Comparison of ENCODE assay signal across 8 cellular contexts in genomic region chr1:153627797-153628626, GRCh38. TPM values are rescaled to one million over a fixed set of nuclear protein-coding genes. Genes with fewer than 3 reads are reported as not detected.
DNase-seq lines count a peak whose midpoint lies in the region; ATAC-seq and TF ChIP-seq lines count a peak whose summit lies in the region.

Gene S100A1, plus strand, starts transcription at chr1:153628434. Its CDS starts 2,088 bp downstream, at chr1:153630522.

- TF ChIP-seq RAD21 in Ishikawa (IDR thresholded peaks at IDR 0.05; ENCODE audit: low read depth): peak; percentile 12; the same call in 1 of the 2 replicates

- TF ChIP-seq EP300 in Ishikawa (IDR thresholded peaks at IDR 0.05; ENCODE audit: borderline replicate concordance) (no peak), stomach (IDR thresholded peaks at IDR 0.05) (no peak)

- H2AFZ ChIP-seq in mammary epithelial cell (ENCODE audit: low read depth, low read length): peak within 1 kb of the TSS; percentile 75

- H3K4me2 ChIP-seq in mammary epithelial cell (ENCODE audit: insufficient read depth, low read depth, low read length): peak within 1 kb of the TSS; percentile 78

- no peaks in the 10 kb centered on the region for H4K20me1 ChIP-seq in mammary epithelial cell (ENCODE audit: insufficient read depth, low read length)

- no peak for TF ChIP-seq POLR2A in stomach (IDR thresholded peaks at IDR 0.05)

- intact Hi-C loops in mammary epithelial cell (cut with micrococcal nuclease) (loop anchor here (1.0 to 5.0 kb wide), 6 partner anchors 12 to 276 kb away; partner anchors contain the start of genes ILF2 and S100A14), stomach (cut with DNase I; ENCODE audit: low total_unique reads) (no loop called here)

- 90% methylated on average over 3 of the region's 8 CpGs for WGBS in mammary epithelial cell (ENCODE audit: low coverage, missing lambda C conversion rate)
- 20 to 79% (median 60%) methylated on average over 2 to 8 of the region's 8 CpGs for WGBS in stomach, 5 donors

- no peaks in the 10 kb centered on the region for H3K27me3 ChIP-seq in mammary epithelial cell (ENCODE audit: insufficient read depth, low read length)
- no peaks in the 10 kb centered on the region for H3K27me3 ChIP-seq in layer of hippocampus (ENCODE audit: control insufficient read depth, insufficient read depth, low read length)
- no peaks in the 10 kb centered on the region for H3K27me3 ChIP-seq in stomach

- CTCF ChIA-PET in mammary epithelial cell (lab: Charles Lee; ENCODE audit: low non-redundant PET): interaction anchor here (0.5 to 1.6 kb wide), 9 partner anchors 11 to 514 kb away, joined by 3 to 14 read pairs (median 5); partner anchors contain the start of genes S100A14 and S100A16

- DNase-seq in mammary epithelial cell (no peak), stomach (no peak), NCI-H510A treated with DMSO at 0.1 percent for 48 hours (lab: John Stamatoyannopoulos, UW) (no peak)

- BruUV-seq in mammary epithelial cell (replicated peaks; lab: Mats Ljungman, UMichigan): no TSS peak

- dilution Hi-C loops in mammary epithelial cell (cut with HindIII; ENCODE audit: low sequenced_read_pairs): loop anchor here (5.0 kb wide), 1 partner anchor 66 kb away; no protein-coding TSS in a partner anchor

- TF ChIP-seq CTCF in mammary epithelial cell (conservative IDR thresholded peaks at IDR 0.05 in 1 of 2, IDR thresholded peaks at IDR 0.05 in 1 of 2; ENCODE audit: extremely low read depth in 1 of 2, insufficient read depth in 1 of 2, low read depth in 1 of 2, low read length in 2 of 2) (no peak), stomach (IDR thresholded peaks at IDR 0.05) (peak in 1 of 7 experiments; percentile 2)

- no peaks in the 10 kb centered on the region for H3K9me3 ChIP-seq in mammary epithelial cell (replicated peaks; ENCODE audit: insufficient read depth, low read length)
- H3K9me3 ChIP-seq in stomach: no peaks in the 10 kb centered on the region

- peak within 1 kb of the TSS; percentile 86 for H3K9ac ChIP-seq in mammary epithelial cell (ENCODE audit: insufficient read depth, low read length)

- H3K79me2 ChIP-seq in mammary epithelial cell (ENCODE audit: insufficient read depth, low read length): peaks cover 38% of the 10 kb centered on the region

- H3K27ac ChIP-seq in mammary epithelial cell (ENCODE audit: insufficient read depth, low read depth, low read length): peak within 1 kb of the TSS; percentile 79
- H3K27ac ChIP-seq in layer of hippocampus (ENCODE audit: low read depth, low read length): peak within 1 kb of the TSS; percentile 92
- peak within 1 kb of the TSS; percentile 76 to 90 (median 88) for H3K27ac ChIP-seq in stomach

- peaks cover 23% of the 10 kb centered on the region for H3K4me1 ChIP-seq in mammary epithelial cell (ENCODE audit: insufficient read depth, low read length)
- peaks cover 24 to 71% (median 43%) of the 10 kb centered on the region in 4 donors for H3K4me1 ChIP-seq in stomach

- ATAC-seq in HG03095 (IDR thresholded peaks at IDR 0.05; ENCODE audit: unreplicated experiment): no peak
- ATAC-seq in HG03457 (IDR thresholded peaks at IDR 0.05; ENCODE audit: unreplicated experiment): no peak
- ATAC-seq in GM21423 (IDR thresholded peaks at IDR 0.05; ENCODE audit: unreplicated experiment): no peak

- H3K4me3 ChIP-seq in mammary epithelial cell (replicated peaks in 1 of 3; ENCODE audit: insufficient read depth in 1 of 3, low read depth in 2 of 3, low read length in 3 of 3) (peak within 1 kb of the TSS; percentile 57 to 69 (median 64)), stomach (peak within 1 kb of the TSS; percentile 41 to 59 (median 51))

- H3K36me3 ChIP-seq in mammary epithelial cell (ENCODE audit: insufficient read depth, low read length): peaks cover 7% of the 10 kb centered on the region
- H3K36me3 ChIP-seq in stomach: peaks cover 0 to 19% (median 6%) of the 10 kb centered on the region in 4 donors

- in situ Hi-C loops in mammary epithelial cell (cut with MboI; ENCODE audit: low sequenced_read_pairs in 2 of 2): loop anchor here in 1 of 2 donors (5.0 kb wide), 1 partner anchor 56 kb away; no protein-coding TSS in a partner anchor

TF ChIP-seq in Ishikawa, 13 proteins besides CTCF, POLR2A, EP300 and RAD21:
- TF ChIP-seq EGR1 (IDR thresholded peaks at IDR 0.05): no peak
- 0 out of 2 replicates have a peak, but pooled peaks have one; percentile 38 for TF ChIP-seq TAF1 (IDR thresholded peaks at IDR 0.05; ENCODE audit: low read depth)

RNA-seq across cellular contexts. Expression of gene S100A1, which starts in this region (rescaled TPM):
- total RNA-seq in mammary epithelial cell: not detected
- polyA plus RNA-seq in mammary epithelial cell: 0.53 TPM
- not detected for polyA minus RNA-seq in mammary epithelial cell
- total RNA-seq in stomach: not detected
- 10 to 100 TPM in 2 of 3 donors, 1 to 10 TPM in 1; 5.7 to 64.8 (median 45.5) TPM for polyA plus RNA-seq in stomach
